ENCODE assay signal across 8 cellular contexts in genomic region chr7:152436279-152437147, GRCh38. TPM values are rescaled to one million over a fixed set of nuclear protein-coding genes. Genes with fewer than 3 reads are reported as not detected.
A peak's percentile ranks its signal among the peaks of the same experiment; 100 is the strongest.
DNase-seq lines count a peak whose midpoint lies in the region; ATAC-seq lines count a peak whose summit lies in the region.

No MANE protein-coding gene starts in this region.

- H3K27ac Mint-ChIP-seq in activated CD4-positive, alpha-beta T cell treated with anti-CD3 and anti-CD28 coated beads, Interleukin-2, amount 10 ng/mL, durations not matched to agents 24 days and 14 days, result peak overlapping the region; percentile 86

- H3K4me1 Mint-ChIP-seq in activated CD4-positive, alpha-beta T cell treated with anti-CD3 and anti-CD28 coated beads, Interleukin-2, amount 10 ng/mL, durations not matched to agents 24 days and 14 days, result peaks cover 18% of the 10 kb centered on the region

- DNase-seq in AML-193 (lab: John Stamatoyannopoulos, UW) (peak; percentile 64 to 72), NCI-H510A (lab: John Stamatoyannopoulos, UW) (peak; percentile 79), cortex of kidney (lab: John Stamatoyannopoulos, UW) (peak; percentile 56), left kidney (ENCODE audit: low read depth, low spot score) (peak; percentile 96)
- peak; percentile 95 for DNase-seq in activated CD4-positive, alpha-beta T cell treated with anti-CD3 and anti-CD28 coated beads, Interleukin-2, amount 10 ng/mL, durations not matched to agents 24 days and 14 days
- peak; percentile 86 for DNase-seq in stimulated activated CD4-positive, alpha-beta T cell treated with anti-CD3 and anti-CD28 coated beads, Interleukin-1b, Interleukin-23, amount 100 ng/mL, for 48 hours

- H3K36me3 Mint-ChIP-seq in activated CD4-positive, alpha-beta T cell treated with anti-CD3 and anti-CD28 coated beads, Interleukin-2, amount 10 ng/mL, durations not matched to agents 24 days and 14 days (ENCODE audit: low read depth), result peaks cover 2% of the 10 kb centered on the region

- peaks cover 3% of the 10 kb centered on the region for H3K27me3 Mint-ChIP-seq in activated CD4-positive, alpha-beta T cell treated with anti-CD3 and anti-CD28 coated beads, Interleukin-2, amount 10 ng/mL, durations not matched to agents 24 days and 14 days

- intact Hi-C loops in activated CD4-positive, alpha-beta T cell treated with anti-CD3 and anti-CD28 coated beads, Interleukin-2, amount 10 ng/mL, durations not matched to agents 24 days and 14 days (cut with micrococcal nuclease), result loop anchor here (1.0 kb wide), 1 partner anchor 27 kb away; no protein-coding TSS in a partner anchor

- H3K4me3 Mint-ChIP-seq in activated CD4-positive, alpha-beta T cell treated with anti-CD3 and anti-CD28 coated beads, Interleukin-2, amount 10 ng/mL, durations not matched to agents 24 days and 14 days, result peak overlapping the region; percentile 79

- no peaks in the 10 kb centered on the region for H3K9me3 Mint-ChIP-seq in activated CD4-positive, alpha-beta T cell treated with anti-CD3 and anti-CD28 coated beads, Interleukin-2, amount 10 ng/mL, durations not matched to agents 24 days and 14 days

- ATAC-seq in GM19043 (IDR thresholded peaks at IDR 0.05; ENCODE audit: low read depth, unreplicated experiment), result peak; percentile 37
- ATAC-seq in HG03354 (IDR thresholded peaks at IDR 0.05; ENCODE audit: poor library complexity, severe bottlenecking, unreplicated experiment), result peak; percentile 58

RNA-seq across cellular contexts. Expression of gene KMT2C, which starts 0.7 kb away (rescaled TPM):
- total RNA-seq in activated CD4-positive, alpha-beta T cell treated with anti-CD3 and anti-CD28 coated beads, Interleukin-2, amount 10 ng/mL, durations not matched to agents 24 days and 14 days, result 59.4 and 68.4 TPM in 2 replicates

Comparison
In these comparisons a context has a peak if more than half of its experiments do, and no peak if none do; other contexts are left out.
1. Peak in every context shown above with its lines: DNase-seq and ATAC-seq.